In the genomic region with DNA sequence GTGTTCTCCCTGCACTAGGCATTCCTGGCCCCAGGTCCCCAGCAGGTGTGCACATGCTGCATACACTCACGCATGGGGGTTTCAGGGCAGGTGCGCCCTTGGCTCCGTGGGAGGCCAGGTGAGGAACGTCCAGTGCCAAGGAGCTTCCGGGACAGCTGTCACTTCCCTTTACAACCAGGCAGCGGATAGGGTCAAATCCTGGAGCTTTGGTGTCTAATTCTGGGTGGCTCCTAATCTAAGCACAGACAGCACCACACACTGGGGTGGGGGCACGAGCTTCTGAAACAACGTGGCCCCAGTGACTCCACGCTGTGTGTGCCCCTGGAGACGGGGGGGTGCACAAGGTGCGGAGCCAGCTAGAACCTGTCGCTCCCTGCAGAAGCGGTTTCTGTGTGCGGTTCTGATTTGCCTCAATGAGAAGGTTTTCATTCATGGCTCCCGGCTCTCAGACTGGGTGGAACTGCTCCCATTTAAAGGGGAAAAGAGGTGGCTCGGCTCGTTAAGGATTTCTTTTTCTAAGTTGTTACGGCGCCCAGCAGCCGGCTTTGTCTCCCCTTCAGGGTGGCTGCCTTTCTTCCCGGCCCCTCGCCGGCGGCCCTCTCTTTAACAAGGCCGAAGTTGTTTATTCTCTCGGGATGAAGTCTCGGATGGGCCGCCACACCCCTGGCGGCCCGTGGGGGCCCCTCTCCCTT, we compare ENCODE assay signal across 13 cellular contexts. TPM values are rescaled to one million over a fixed set of nuclear protein-coding genes. Genes with fewer than 3 reads are reported as not detected.
A peak's percentile ranks its signal among the peaks of the same experiment; 100 is the strongest.
DNase-seq lines count a peak whose midpoint lies in the region; ATAC-seq and TF ChIP-seq lines count a peak whose summit lies in the region.
"Had no signal": no experiment of that assay in that cellular context is flagged by ENCODE, and none has a peak within 500 bp of the region (broad histone marks: within the 10 kb centered on the region; RNA-seq: fewer than 3 reads in every experiment).

No MANE protein-coding gene starts in this region.

- H3K4me2 ChIP-seq in GM23338: no peak overlapping the region

- peaks cover 10% of the 10 kb centered on the region; the same call in 1 of the 2 replicates for H3K27me3 ChIP-seq in GM23338 (ENCODE audit: insufficient read depth)
- H3K27me3 ChIP-seq: SJSA1 had no signal

- H3K4me1 Mint-ChIP-seq in GM23338 (peaks cover 3% of the 10 kb centered on the region; the same call in 1 of the 3 replicates), progenitor cell of endocrine pancreas (ENCODE audit: low read depth) (peaks cover 9% of the 10 kb centered on the region)
- H3K4me1 Mint-ChIP-seq in stimulated activated memory B cell treated with anti-CD40 and anti-IgM and Interleukin-4, amounts not matched to agents 10 μg/mL and 1 μg/mL and 100 μg/mL, for 72 hours: peaks cover 27% of the 10 kb centered on the region

- DNase-seq in GM23338 (ENCODE audit: low spot score): no peak
- DNase-seq in NCI-H146 (lab: John Stamatoyannopoulos, UW): peak; percentile 76
- peak; percentile 39 for DNase-seq in astrocyte of the hippocampus (ENCODE audit: low read depth, low spot score)
- DNase-seq in progenitor cell of endocrine pancreas (ENCODE audit: low spot score, unreplicated experiment): no peak
- DNase-seq: activated T-cell treated with anti-CD3 and anti-CD28 coated beads, Interleukin-2, amount 50 U/mL, for 24 hours; anterior cingulate cortex had no signal

- no peak overlapping the region for H3K4me3 ChIP-seq in GM23338
- H3K4me3 ChIP-seq: SJSA1 had no signal

- no peaks in the 10 kb centered on the region for H3K9me2 ChIP-seq in GM23338 (ENCODE audit: insufficient read depth)

- H3K4me1 ChIP-seq in GM23338 (ENCODE audit: insufficient read depth): peaks cover 5% of the 10 kb centered on the region; the same call in 1 of the 2 replicates

- H3K27me3 Mint-ChIP-seq in GM23338 (ENCODE audit: insufficient read depth, low read depth, poor library complexity) (peaks cover 18% of the 10 kb centered on the region), progenitor cell of endocrine pancreas (no peaks in the 10 kb centered on the region)
- peaks cover 1% of the 10 kb centered on the region for H3K27me3 Mint-ChIP-seq in stimulated activated memory B cell treated with anti-CD40 and anti-IgM and Interleukin-4, amounts not matched to agents 10 μg/mL and 1 μg/mL and 100 μg/mL, for 72 hours

- TF ChIP-seq CTCF in GM23338 (conservative IDR thresholded peaks at IDR 0.05; ENCODE audit: low read depth in 2 of 2) (no peak), progenitor cell of endocrine pancreas (IDR thresholded peaks at IDR 0.05; ENCODE audit: unreplicated experiment) (no peak)

- H3K27ac Mint-ChIP-seq in GM23338 (no peak overlapping the region), progenitor cell of endocrine pancreas (peak overlapping the region; percentile 83)
- H3K27ac Mint-ChIP-seq in stimulated activated memory B cell treated with anti-CD40 and anti-IgM and Interleukin-4, amounts not matched to agents 10 μg/mL and 1 μg/mL and 100 μg/mL, for 72 hours: no peak overlapping the region
- H3K27ac Mint-ChIP-seq: activated T-cell treated with anti-CD3 and anti-CD28 coated beads, Interleukin-2, amount 50 U/mL, for 24 hours had no signal

- H3K9me3 Mint-ChIP-seq in GM23338 (peaks cover 1% of the 10 kb centered on the region; the same call in 2 of the 3 replicates), progenitor cell of endocrine pancreas (ENCODE audit: low read depth) (no peaks in the 10 kb centered on the region)
- H3K9me3 Mint-ChIP-seq in stimulated activated memory B cell treated with anti-CD40 and anti-IgM and Interleukin-4, amounts not matched to agents 10 μg/mL and 1 μg/mL and 100 μg/mL, for 72 hours: no peaks in the 10 kb centered on the region
- H3K9me3 Mint-ChIP-seq: activated T-cell treated with anti-CD3 and anti-CD28 coated beads, Interleukin-2, amount 50 U/mL, for 24 hours had no signal

- H3K36me3 Mint-ChIP-seq in GM23338 (ENCODE audit: low read depth): peaks cover 63% of the 10 kb centered on the region
- H3K36me3 Mint-ChIP-seq in progenitor cell of endocrine pancreas (ENCODE audit: insufficient read depth): peaks cover 11% of the 10 kb centered on the region
- H3K36me3 Mint-ChIP-seq in stimulated activated memory B cell treated with anti-CD40 and anti-IgM and Interleukin-4, amounts not matched to agents 10 μg/mL and 1 μg/mL and 100 μg/mL, for 72 hours: no peaks in the 10 kb centered on the region

- H4K20me1 ChIP-seq in GM23338 (replicated peaks; ENCODE audit: insufficient read depth): peaks cover 7% of the 10 kb centered on the region

- peak overlapping the region; percentile 26; the same call in 1 of the 2 replicates for H3K27ac ChIP-seq in GM23338 (ENCODE audit: low read depth)
- H3K27ac ChIP-seq: SJSA1 had no signal

- no peaks in the 10 kb centered on the region for H3F3A ChIP-seq in GM23338 (replicated peaks; ENCODE audit: low read depth)

- H2AFZ ChIP-seq in GM23338: no peak overlapping the region

- ATAC-seq in GM23338 (no peak), HG02840 (IDR thresholded peaks at IDR 0.05; ENCODE audit: low FRiP score, unreplicated experiment) (no peak), GM21423 (IDR thresholded peaks at IDR 0.05; ENCODE audit: unreplicated experiment) (no peak)
- ATAC-seq in stimulated activated memory B cell treated with anti-CD40 and anti-IgM and Interleukin-4, amounts not matched to agents 10 μg/mL and 1 μg/mL and 100 μg/mL, for 72 hours: no peak
- ATAC-seq: activated CD4-positive, CD25-positive, alpha-beta regulatory T cell treated with anti-CD3 and anti-CD28 coated beads, Interleukin-2, amount 50 U/mL, for 24 hours had no signal

- H3K4me3 Mint-ChIP-seq in GM23338: no peak overlapping the region
- H3K4me3 Mint-ChIP-seq in progenitor cell of endocrine pancreas (ENCODE audit: low read depth): no peak overlapping the region
- H3K4me3 Mint-ChIP-seq in stimulated activated memory B cell treated with anti-CD40 and anti-IgM and Interleukin-4, amounts not matched to agents 10 μg/mL and 1 μg/mL and 100 μg/mL, for 72 hours: no peak overlapping the region
- H3K4me3 Mint-ChIP-seq: activated T-cell treated with anti-CD3 and anti-CD28 coated beads, Interleukin-2, amount 50 U/mL, for 24 hours had no signal

- peaks cover 26% of the 10 kb centered on the region for H3K79me2 ChIP-seq in GM23338 (replicated peaks; ENCODE audit: insufficient read depth)

- H3K36me3 ChIP-seq in GM23338 (ENCODE audit: insufficient read depth): no peaks in the 10 kb centered on the region; the same call in 1 of the 2 replicates

RNA-seq across cellular contexts. Expression of gene CCND1, which starts 5.0 kb away (rescaled TPM):
- total RNA-seq in GM23338 (2014; rRNA removed; shearing (Covaris generic)): 99.1 and 109 TPM in 2 replicates
- polyA plus RNA-seq in GM23338 (2016; fragmentation: Nextera tagmentation; extraction: Ambion mirVana): 159 and 183 TPM in 2 replicates
- 409 and 437 TPM in 2 replicates for total RNA-seq in progenitor cell of endocrine pancreas

RNA-seq across cellular contexts. Expression of gene LTO1, which starts 29.2 kb away (rescaled TPM):
- total RNA-seq in GM23338 (2014; rRNA removed; shearing (Covaris generic)): 12.9 and 20.1 TPM in 2 replicates
- 23.2 and 23.3 TPM in 2 replicates for polyA plus RNA-seq in GM23338 (2016; fragmentation: Nextera tagmentation; extraction: Ambion mirVana)
- 28.5 and 33.4 TPM in 2 replicates for total RNA-seq in progenitor cell of endocrine pancreas

RNA-seq across cellular contexts. Expression of gene FGF19, which starts 57.9 kb away (rescaled TPM):
- 27.4 and 36.1 TPM in 2 replicates for total RNA-seq in GM23338 (2014; rRNA removed; shearing (Covaris generic))
- 21.7 and 22.3 TPM in 2 replicates for polyA plus RNA-seq in GM23338 (2016; fragmentation: Nextera tagmentation; extraction: Ambion mirVana)
- total RNA-seq in progenitor cell of endocrine pancreas: not detected in 2 replicates
- total RNA-seq: skeletal muscle tissue, temporal lobe had no signal

Comparison
In these comparisons a context has a peak if more than half of its experiments do, and no peak if none do; other contexts are left out.
1. DNase-seq: peak in NCI-H146 (single experiment) and astrocyte of the hippocampus (single experiment); none in GM23338 (single experiment) and progenitor cell of endocrine pancreas (single experiment).
2. RNA of gene FGF19, which starts 57.9 kb away (total RNA-seq): 27.4 to 36.1 TPM in GM23338; not detected in progenitor cell of endocrine pancreas; every median in the first group is over 10 times any median in the second.